Comparison of ENCODE assay signal across 8 cellular contexts in the genomic region with DNA sequence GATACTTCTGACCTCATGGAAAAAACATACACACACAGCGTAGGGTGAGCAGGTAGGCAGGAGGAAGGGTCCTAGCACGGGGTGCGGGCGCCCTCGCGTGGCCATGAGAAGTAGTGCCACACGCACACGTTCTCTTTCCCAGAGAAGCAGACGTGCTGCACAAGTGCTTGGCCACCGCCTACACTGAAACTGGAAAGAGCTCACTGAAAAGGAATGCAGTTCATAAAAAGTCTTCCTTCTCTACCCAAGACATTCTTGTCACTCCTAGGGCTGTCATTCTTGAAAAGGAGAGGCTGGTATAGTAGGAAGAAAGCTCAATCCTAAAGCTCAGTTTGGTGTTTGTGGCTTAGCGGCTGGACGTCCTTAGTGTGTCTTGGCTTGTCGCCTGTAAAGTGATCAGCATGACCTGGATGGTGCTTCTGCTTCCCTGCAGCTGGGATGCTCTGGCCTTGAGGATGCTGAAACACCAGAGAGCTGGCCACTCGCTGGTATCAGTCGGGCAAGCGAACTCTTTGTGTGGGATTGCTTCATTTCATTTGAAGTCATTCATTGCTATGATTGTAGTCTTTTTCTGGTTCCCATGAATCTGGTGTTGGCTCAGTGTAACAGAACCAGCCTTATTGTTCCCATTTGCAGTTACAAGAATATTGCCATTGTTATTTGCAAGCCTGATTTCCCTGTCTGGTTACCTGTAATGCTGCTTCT.
DNase-seq lines count a peak whose midpoint lies in the region; ATAC-seq and TF ChIP-seq lines count a peak whose summit lies in the region.

No MANE protein-coding gene starts in this region.

- no peaks in the 10 kb centered on the region for H3K27me3 Mint-ChIP-seq in activated T-helper 2 cell treated with anti-CD3 and anti-CD28 coated beads, Interferon-gamma antibody, Interleukin-2, Interleukin-4, amounts not matched to agents 10 μg/mL and 5 μg/mL and 100 μg/mL, durations not matched to agents 14 hours and 24 hours and 36 hours (ENCODE audit: low read depth)
- H3K27me3 Mint-ChIP-seq in glutamatergic neuron (ENCODE audit: unreplicated experiment) (peaks cover 2% of the 10 kb centered on the region), progenitor cell of endocrine pancreas (peaks cover 49% of the 10 kb centered on the region)

- no peaks in the 10 kb centered on the region for H3K9me3 Mint-ChIP-seq in activated T-helper 2 cell treated with anti-CD3 and anti-CD28 coated beads, Interferon-gamma antibody, Interleukin-2, Interleukin-4, amounts not matched to agents 10 μg/mL and 5 μg/mL and 100 μg/mL, durations not matched to agents 14 hours and 24 hours and 36 hours
- H3K9me3 Mint-ChIP-seq in glutamatergic neuron (ENCODE audit: unreplicated experiment) (peaks cover 2% of the 10 kb centered on the region), progenitor cell of endocrine pancreas (ENCODE audit: low read depth) (no peaks in the 10 kb centered on the region)

- ATAC-seq in GM18868 (IDR thresholded peaks at IDR 0.05; ENCODE audit: unreplicated experiment) (peak; percentile 92), HG03039 (IDR thresholded peaks at IDR 0.05; ENCODE audit: unreplicated experiment) (peak; percentile 64)

- no peak overlapping the region for H3K4me3 Mint-ChIP-seq in activated T-helper 2 cell treated with anti-CD3 and anti-CD28 coated beads, Interferon-gamma antibody, Interleukin-2, Interleukin-4, amounts not matched to agents 10 μg/mL and 5 μg/mL and 100 μg/mL, durations not matched to agents 14 hours and 24 hours and 36 hours (ENCODE audit: low read depth)
- H3K4me3 Mint-ChIP-seq in glutamatergic neuron (ENCODE audit: unreplicated experiment): no peak overlapping the region
- no peak overlapping the region for H3K4me3 Mint-ChIP-seq in progenitor cell of endocrine pancreas (ENCODE audit: low read depth)

- DNase-seq in COR-L47 (lab: John Stamatoyannopoulos, UW): peak; percentile 17
- peak; percentile 55 for DNase-seq in NCI-H2227 treated with DMSO at 0.1 percent for 48 hours (lab: John Stamatoyannopoulos, UW)
- DNase-seq in activated T-helper 2 cell treated with anti-CD3 and anti-CD28 coated beads, Interferon-gamma antibody, Interleukin-2, Interleukin-4, amounts not matched to agents 10 μg/mL and 5 μg/mL and 100 μg/mL, durations not matched to agents 14 hours and 24 hours and 36 hours (ENCODE audit: low spot score): peak; percentile 39
- DNase-seq in glutamatergic neuron: peak; percentile 88
- peak; percentile 74 for DNase-seq in progenitor cell of endocrine pancreas (ENCODE audit: low spot score, unreplicated experiment)
- DNase-seq in effector CD8-positive, alpha-beta T cell (lab: John Stamatoyannopoulos, UW): no peak

- TF ChIP-seq CTCF in glutamatergic neuron (IDR thresholded peaks at IDR 0.05; ENCODE audit: partially characterized antibody, unreplicated experiment): peak; percentile 98
- peak; percentile 99 for TF ChIP-seq CTCF in progenitor cell of endocrine pancreas (IDR thresholded peaks at IDR 0.05; ENCODE audit: unreplicated experiment)

- peaks cover 3% of the 10 kb centered on the region for H3K4me1 Mint-ChIP-seq in activated T-helper 2 cell treated with anti-CD3 and anti-CD28 coated beads, Interferon-gamma antibody, Interleukin-2, Interleukin-4, amounts not matched to agents 10 μg/mL and 5 μg/mL and 100 μg/mL, durations not matched to agents 14 hours and 24 hours and 36 hours (ENCODE audit: low read depth)
- H3K4me1 Mint-ChIP-seq in glutamatergic neuron (ENCODE audit: low read depth, unreplicated experiment) (no peaks in the 10 kb centered on the region), progenitor cell of endocrine pancreas (ENCODE audit: low read depth) (peaks cover 2% of the 10 kb centered on the region)

- no peaks in the 10 kb centered on the region for H3K36me3 Mint-ChIP-seq in activated T-helper 2 cell treated with anti-CD3 and anti-CD28 coated beads, Interferon-gamma antibody, Interleukin-2, Interleukin-4, amounts not matched to agents 10 μg/mL and 5 μg/mL and 100 μg/mL, durations not matched to agents 14 hours and 24 hours and 36 hours (ENCODE audit: low read depth)
- H3K36me3 Mint-ChIP-seq in glutamatergic neuron (ENCODE audit: unreplicated experiment) (no peaks in the 10 kb centered on the region), progenitor cell of endocrine pancreas (ENCODE audit: insufficient read depth) (no peaks in the 10 kb centered on the region)

- no peak overlapping the region for H3K27ac Mint-ChIP-seq in activated T-helper 2 cell treated with anti-CD3 and anti-CD28 coated beads, Interferon-gamma antibody, Interleukin-2, Interleukin-4, amounts not matched to agents 10 μg/mL and 5 μg/mL and 100 μg/mL, durations not matched to agents 14 hours and 24 hours and 36 hours
- H3K27ac Mint-ChIP-seq in glutamatergic neuron (ENCODE audit: unreplicated experiment): no peak overlapping the region
- no peak overlapping the region for H3K27ac Mint-ChIP-seq in progenitor cell of endocrine pancreas

- intact Hi-C loops in activated T-helper 2 cell treated with anti-CD3 and anti-CD28 coated beads, Interferon-gamma antibody, Interleukin-2, Interleukin-4, amounts not matched to agents 10 μg/mL and 5 μg/mL and 100 μg/mL, durations not matched to agents 14 hours and 24 hours and 36 hours (cut with micrococcal nuclease): loop anchor here (2.0 to 5.0 kb wide), 4 partner anchors 95 to 752 kb away; no protein-coding TSS in a partner anchor
